14 cellular contexts compared by ENCODE assay signal in the genomic region with DNA sequence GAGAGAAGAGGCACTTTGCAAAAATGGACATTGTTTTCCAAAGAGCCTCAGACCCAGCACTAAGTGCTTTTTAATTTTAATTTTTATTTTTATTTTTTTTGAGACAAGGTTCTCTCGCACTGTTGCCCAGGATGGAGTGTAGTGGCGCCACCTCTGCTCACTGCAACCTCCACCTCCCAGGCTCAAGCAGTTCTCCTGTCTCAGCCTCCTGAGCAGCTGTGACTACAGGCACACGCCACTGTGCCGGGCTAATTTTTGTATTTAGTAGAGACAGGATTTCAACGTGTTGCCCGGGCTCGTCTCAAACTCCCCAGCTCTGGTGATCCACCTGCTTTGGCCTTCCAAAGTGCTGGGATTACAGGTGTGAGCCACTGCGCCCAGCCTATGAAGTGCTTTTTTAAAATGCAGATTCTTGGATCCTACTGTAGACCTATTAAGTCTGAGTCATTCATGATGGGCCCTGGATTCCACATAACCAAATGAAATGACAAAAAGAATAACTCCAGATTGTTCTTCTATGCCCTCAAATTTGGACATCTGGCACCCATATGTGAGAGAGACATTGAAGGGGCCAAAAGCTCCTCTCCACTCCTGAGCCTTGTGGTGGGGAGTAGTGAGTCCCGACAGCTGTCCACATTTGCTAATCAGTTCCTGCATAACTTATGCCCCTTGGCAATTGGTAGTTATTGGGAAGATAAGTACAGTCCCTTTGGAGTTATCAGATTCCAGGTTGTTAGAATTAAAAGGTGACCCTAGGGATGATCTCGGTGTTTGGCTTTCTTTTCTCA. TPM values are rescaled to one million over a fixed set of nuclear protein-coding genes. Genes with fewer than 3 reads are reported as not detected.
A peak's percentile ranks its signal among the peaks of the same experiment; 100 is the strongest.
DNase-seq lines count a peak whose midpoint lies in the region; ATAC-seq and TF ChIP-seq lines count a peak whose summit lies in the region.
"Had no signal": no experiment of that assay in that cellular context is flagged by ENCODE, and none has a peak within 500 bp of the region (broad histone marks: within the 10 kb centered on the region; RNA-seq: fewer than 3 reads in every experiment).

No MANE protein-coding gene starts in this region.

- H3K9me2 ChIP-seq in DOHH2 (replicated peaks; ENCODE audit: control insufficient read depth, low read length), result no peaks in the 10 kb centered on the region

- CTCF ChIA-PET in activated CD8-positive, alpha-beta memory T cell treated with anti-CD3 and anti-CD28 coated beads, Interleukin-2, amount 10 ng/mL, durations not matched to agents 7 days and 5 days (lab: Charles Lee), result interaction anchor here (0.7 to 6.1 kb wide), 8 partner anchors 9 to 1590 kb away, joined by 3 to 38 read pairs (median 3); a partner anchor contains a TSS

- TF ChIP-seq CTCF in DOHH2 (IDR thresholded peaks at IDR 0.05; ENCODE audit: low read depth, low read length, poor library complexity, severe bottlenecking) (no peak), choroid plexus epithelial cell (conservative IDR thresholded peaks at IDR 0.05; ENCODE audit: low read depth, low read length) (no peak), osteoblast (IDR thresholded peaks at IDR 0.05; ENCODE audit: extremely low read depth, low read depth, low read length) (no peak)

- H4K20me1 ChIP-seq in DOHH2 (ENCODE audit: control insufficient read depth, insufficient read depth, low read depth, low read length) (peaks cover 18% of the 10 kb centered on the region; the same call in 1 of the 2 replicates), osteoblast (ENCODE audit: insufficient read depth, low read length) (peaks cover 53% of the 10 kb centered on the region)

- H3K4me3 ChIP-seq in DOHH2 (ENCODE audit: low read length) (no peak overlapping the region), choroid plexus epithelial cell (ENCODE audit: low read depth, low read length) (no peak overlapping the region), osteoblast (ENCODE audit: insufficient read depth, low read length) (peak overlapping the region; percentile 16)
- H3K4me3 ChIP-seq: esophagus muscularis mucosa had no signal

- no peak overlapping the region for H3K27ac ChIP-seq in DOHH2 (ENCODE audit: low read depth, low read length)
- H3K27ac ChIP-seq in osteoblast (ENCODE audit: low read depth, low read length), result peak overlapping the region; percentile 65
- H3K27ac ChIP-seq: esophagus muscularis mucosa had no signal

- H3K9me3 ChIP-seq in DOHH2 (ENCODE audit: control insufficient read depth, insufficient read depth, low read length) (no peaks in the 10 kb centered on the region), osteoblast (ENCODE audit: low read depth, low read length) (no peaks in the 10 kb centered on the region)
- H3K9me3 ChIP-seq: esophagus muscularis mucosa had no signal

- H3K4me1 ChIP-seq in DOHH2 (ENCODE audit: control insufficient read depth, low read length) (peaks cover 51% of the 10 kb centered on the region), osteoblast (ENCODE audit: insufficient read depth, low read length) (peaks cover 36% of the 10 kb centered on the region)

- DNase-seq in NCI-H446 treated with DMSO at 0.1 percent for 48 hours (lab: John Stamatoyannopoulos, UW) (peak; percentile 45), choroid plexus epithelial cell (ENCODE audit: low read depth) (peak; percentile 41), osteoblast (ENCODE audit: insufficient read length, low spot score, missing footprints) (no peak), DMS153 (lab: John Stamatoyannopoulos, UW) (no peak), NCI-H1930 (lab: John Stamatoyannopoulos, UW) (no peak), left lobe of liver (ENCODE audit: low spot score) (no peak)
- DNase-seq in activated CD8-positive, alpha-beta memory T cell treated with anti-CD3 and anti-CD28 coated beads, Interleukin-2, amount 10 ng/mL, durations not matched to agents 7 days and 5 days, result no peak
- DNase-seq: activated CD4-positive, alpha-beta memory T cell treated with anti-CD3 and anti-CD28 coated beads, Interleukin-2, amount 10 ng/mL, durations not matched to agents 7 days and 5 days; amygdala; GF-D8; mammary epithelial cell; NCI-H226 had no signal

- peaks cover 22% of the 10 kb centered on the region for H3K36me3 ChIP-seq in DOHH2 (ENCODE audit: control insufficient read depth, low read length)
- peaks cover 5% of the 10 kb centered on the region for H3K36me3 ChIP-seq in osteoblast (ENCODE audit: insufficient read depth, low read length)
- H3K36me3 ChIP-seq: esophagus muscularis mucosa had no signal

- no peak overlapping the region for H3K27ac Mint-ChIP-seq in activated CD8-positive, alpha-beta memory T cell treated with anti-CD3 and anti-CD28 coated beads, Interleukin-2, amount 10 ng/mL, durations not matched to agents 7 days and 5 days

- no peaks in the 10 kb centered on the region for H3K27me3 Mint-ChIP-seq in activated CD8-positive, alpha-beta memory T cell treated with anti-CD3 and anti-CD28 coated beads, Interleukin-2, amount 10 ng/mL, durations not matched to agents 7 days and 5 days
- H3K27me3 Mint-ChIP-seq: activated CD4-positive, alpha-beta memory T cell treated with anti-CD3 and anti-CD28 coated beads, Interleukin-2, amount 10 ng/mL, durations not matched to agents 7 days and 5 days had no signal

- no peak overlapping the region for H2AFZ ChIP-seq in osteoblast (ENCODE audit: low read length)

- no peaks in the 10 kb centered on the region for H3K27me3 ChIP-seq in DOHH2 (ENCODE audit: control insufficient read depth, low read length)
- H3K27me3 ChIP-seq in osteoblast (ENCODE audit: insufficient read depth, low read length), result no peaks in the 10 kb centered on the region
- H3K27me3 ChIP-seq: esophagus muscularis mucosa had no signal

- no peak for ATAC-seq in activated CD8-positive, alpha-beta memory T cell treated with anti-CD3 and anti-CD28 coated beads, Interleukin-2, amount 10 ng/mL, durations not matched to agents 7 days and 5 days
- ATAC-seq in left lobe of liver, result no peak

- peak overlapping the region; percentile 19; the same call in 1 of the 2 replicates for H3K4me2 ChIP-seq in DOHH2 (ENCODE audit: low read length)
- peak overlapping the region; percentile 79 for H3K4me2 ChIP-seq in osteoblast (ENCODE audit: insufficient read depth, low read length)

- H3K36me3 Mint-ChIP-seq in activated CD8-positive, alpha-beta memory T cell treated with anti-CD3 and anti-CD28 coated beads, Interleukin-2, amount 10 ng/mL, durations not matched to agents 7 days and 5 days, result peaks cover 10% of the 10 kb centered on the region

- H3K79me2 ChIP-seq in DOHH2 (ENCODE audit: control insufficient read depth, low read length) (peaks cover 86% of the 10 kb centered on the region), osteoblast (ENCODE audit: insufficient read depth, low read length) (peaks cover 80% of the 10 kb centered on the region)

- no peaks in the 10 kb centered on the region for H3K9me3 Mint-ChIP-seq in activated CD8-positive, alpha-beta memory T cell treated with anti-CD3 and anti-CD28 coated beads, Interleukin-2, amount 10 ng/mL, durations not matched to agents 7 days and 5 days (ENCODE audit: low read depth)
- H3K9me3 Mint-ChIP-seq: activated CD4-positive, alpha-beta memory T cell treated with anti-CD3 and anti-CD28 coated beads, Interleukin-2, amount 10 ng/mL, durations not matched to agents 7 days and 5 days had no signal

- H3K4me1 Mint-ChIP-seq in activated CD8-positive, alpha-beta memory T cell treated with anti-CD3 and anti-CD28 coated beads, Interleukin-2, amount 10 ng/mL, durations not matched to agents 7 days and 5 days, result peaks cover 40% of the 10 kb centered on the region

- H3K4me3 Mint-ChIP-seq in activated CD8-positive, alpha-beta memory T cell treated with anti-CD3 and anti-CD28 coated beads, Interleukin-2, amount 10 ng/mL, durations not matched to agents 7 days and 5 days, result no peak overlapping the region
- H3K4me3 Mint-ChIP-seq: activated CD4-positive, alpha-beta memory T cell treated with anti-CD3 and anti-CD28 coated beads, Interleukin-2, amount 10 ng/mL, durations not matched to agents 7 days and 5 days had no signal

- H3F3A ChIP-seq in DOHH2 (ENCODE audit: control insufficient read depth, insufficient read depth), result no peaks in the 10 kb centered on the region

RNA-seq across cellular contexts. Expression of a gene that starts 3.6 kb away (rescaled TPM):
- total RNA-seq in osteoblast, result 15.9 and 18.1 TPM in 2 replicates
- 10 to 100 TPM in 1 of 2 experiments, 1 to 10 TPM in 1; 8.8 to 12.4 TPM for total RNA-seq in activated CD8-positive, alpha-beta memory T cell treated with anti-CD3 and anti-CD28 coated beads, Interleukin-2, amount 10 ng/mL, durations not matched to agents 7 days and 5 days
- 5.1 TPM for total RNA-seq in left lobe of liver

Comparison
In these comparisons a context has a peak if more than half of its experiments do, and no peak if none do; other contexts are left out.
1. DNase-seq: peak in NCI-H446 treated with DMSO at 0.1 percent for 48 hours (single experiment) and choroid plexus epithelial cell (single experiment); none in osteoblast (single experiment), activated CD8-positive, alpha-beta memory T cell treated with anti-CD3 and anti-CD28 coated beads, Interleukin-2, amount 10 ng/mL, durations not matched to agents 7 days and 5 days (single experiment), DMS153 (single experiment), NCI-H1930 (0 of 2) and left lobe of liver (single experiment).